Comparison of ENCODE assay signal across 21 cellular contexts in the genomic region with DNA sequence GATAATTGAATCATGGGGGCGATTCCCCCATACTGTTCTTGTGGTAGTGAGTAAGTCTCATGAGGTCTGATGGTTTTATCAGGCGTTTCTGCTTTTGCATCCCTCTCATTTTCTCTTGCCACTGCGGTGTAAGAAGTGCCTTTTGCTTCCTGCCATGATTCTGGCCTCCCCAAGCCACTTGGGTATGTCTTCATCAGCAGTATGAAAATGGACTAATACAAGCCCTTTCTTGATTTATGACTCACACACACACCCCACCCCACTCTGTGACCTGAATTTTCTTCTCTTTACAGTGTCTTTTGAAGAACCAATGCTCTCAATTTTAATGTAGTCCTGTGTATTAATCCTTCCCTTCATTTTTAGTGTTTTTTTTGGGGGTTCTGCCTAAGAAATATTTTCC.
"Had no signal": no experiment of that assay in that cellular context is flagged by ENCODE, and none has a peak within 500 bp of the region (broad histone marks: within the 10 kb centered on the region; RNA-seq: fewer than 3 reads in every experiment).

No MANE protein-coding gene starts in this region.

- H3K4me1 Mint-ChIP-seq: IgD-negative memory B cell had no signal

- DNase-seq: Kasumi-1, MM.1S, NCI-H1092 treated with DMSO at 0.1 percent for 48 hours, NCI-H1436, NCI-H187 treated with DMSO at 0.1 percent for 48 hours, NCI-H2029 treated with DMSO at 0.1 percent for 48 hours, NCI-H2171 treated with DMSO at 0.1 percent for 48 hours, NCI-H2227 treated with DMSO at 0.1 percent for 48 hours, NCI-H524, NCI-H526 treated with DMSO at 0.1 percent for 48 hours, NCI-H748 treated with DMSO at 0.1 percent for 48 hours, Right ventricle myocardium superior, RPMI8226, SIG-M5, SK-N-SH, SW 1271 had no signal

- FAIRE-seq: HepG2, K562, RCC 7860 had no signal

- H3K27ac ChIP-seq: KMS-11 had no signal

- H3K27me3 Mint-ChIP-seq: IgD-negative memory B cell had no signal

- H3K4me3 ChIP-seq: K562 had no signal

- ATAC-seq: HepG2, K562 had no signal

- H3K9me3 ChIP-seq: SK-N-SH had no signal

- H3K4me3 Mint-ChIP-seq: IgD-negative memory B cell had no signal

- H3K27ac Mint-ChIP-seq: IgD-negative memory B cell had no signal
